ENCODE assay signal across 1 cellular context in the genomic region with DNA sequence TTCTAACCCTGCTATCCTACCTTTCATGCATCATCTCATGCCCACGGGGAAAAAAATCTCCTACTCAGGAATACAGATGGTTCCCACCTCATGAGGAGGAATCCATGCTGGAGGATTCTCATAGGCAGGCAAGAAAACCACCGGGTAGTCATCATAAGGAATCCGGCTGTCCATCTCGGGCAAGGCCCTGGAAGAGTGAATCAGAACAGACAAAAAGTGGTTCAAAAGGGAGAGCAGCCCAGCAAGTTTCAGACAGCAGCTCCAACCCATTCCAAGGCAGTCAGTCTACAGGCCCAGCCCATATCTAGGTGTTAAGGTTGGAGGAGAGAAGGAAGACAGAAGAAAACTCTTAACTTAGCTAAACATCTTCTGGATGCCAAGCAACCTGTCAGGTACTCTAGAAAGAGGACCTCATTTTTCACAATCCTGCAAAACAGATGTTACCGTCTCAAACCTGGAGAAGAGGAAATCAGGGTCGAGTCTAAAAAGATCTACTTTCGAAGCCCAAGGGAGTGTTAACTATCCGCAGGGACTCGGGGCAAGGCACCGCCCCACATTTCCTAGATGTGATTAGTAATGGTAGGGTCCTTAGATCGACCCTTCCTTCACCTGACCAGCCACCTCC.
TF ChIP-seq lines count a peak whose summit lies in the region.

No MANE protein-coding gene starts in this region.

TF ChIP-seq in HepG2, 621 proteins besides CTCF, POLR2A, EP300 and RAD21:
- TF ChIP-seq GZF1 (CRISPR knock-in tag; IDR thresholded peaks at IDR 0.05) = no peak
- TF ChIP-seq MIXL1 (CRISPR knock-in tag; IDR thresholded peaks at IDR 0.05) = no peak
- TF ChIP-seq ATF1 (CRISPR knock-in tag; IDR thresholded peaks at IDR 0.05) = 0 out of 2 replicates have a peak, but pooled peaks have one; percentile 3
- 0 out of 2 replicates have a peak, but pooled peaks have one; percentile 1 for TF ChIP-seq ZNF501 (CRISPR knock-in tag; IDR thresholded peaks at IDR 0.05)
TF ChIP-seq in HepG2: peak in this region for 2.
